1 cellular context compared by ENCODE assay signal in the genomic region with DNA sequence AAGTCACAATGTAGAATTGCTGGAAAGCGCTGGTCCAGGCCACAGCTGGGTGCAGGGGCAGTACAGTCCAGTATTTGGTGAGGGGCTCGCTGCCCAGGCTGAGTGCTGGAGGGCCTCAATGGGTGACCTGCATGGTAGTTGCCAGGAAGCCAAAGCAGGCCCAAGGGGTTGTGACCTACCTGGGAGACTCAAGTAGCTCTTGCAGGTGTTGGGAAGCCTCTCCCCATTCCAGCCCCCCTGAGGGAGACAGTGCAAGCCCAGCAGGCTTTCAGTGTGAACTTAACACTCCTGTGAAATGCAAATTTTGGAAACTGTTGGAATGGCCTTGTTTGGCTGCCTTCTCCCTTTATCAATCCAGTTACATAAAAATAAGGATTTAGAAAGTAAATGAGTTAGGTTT.
TF ChIP-seq lines count a peak whose summit lies in the region.

No MANE protein-coding gene starts in this region.

TF ChIP-seq in GM23338, 12 proteins besides CTCF, POLR2A, EP300 and RAD21 (continued from another document):
- TF ChIP-seq, protein P1, sequence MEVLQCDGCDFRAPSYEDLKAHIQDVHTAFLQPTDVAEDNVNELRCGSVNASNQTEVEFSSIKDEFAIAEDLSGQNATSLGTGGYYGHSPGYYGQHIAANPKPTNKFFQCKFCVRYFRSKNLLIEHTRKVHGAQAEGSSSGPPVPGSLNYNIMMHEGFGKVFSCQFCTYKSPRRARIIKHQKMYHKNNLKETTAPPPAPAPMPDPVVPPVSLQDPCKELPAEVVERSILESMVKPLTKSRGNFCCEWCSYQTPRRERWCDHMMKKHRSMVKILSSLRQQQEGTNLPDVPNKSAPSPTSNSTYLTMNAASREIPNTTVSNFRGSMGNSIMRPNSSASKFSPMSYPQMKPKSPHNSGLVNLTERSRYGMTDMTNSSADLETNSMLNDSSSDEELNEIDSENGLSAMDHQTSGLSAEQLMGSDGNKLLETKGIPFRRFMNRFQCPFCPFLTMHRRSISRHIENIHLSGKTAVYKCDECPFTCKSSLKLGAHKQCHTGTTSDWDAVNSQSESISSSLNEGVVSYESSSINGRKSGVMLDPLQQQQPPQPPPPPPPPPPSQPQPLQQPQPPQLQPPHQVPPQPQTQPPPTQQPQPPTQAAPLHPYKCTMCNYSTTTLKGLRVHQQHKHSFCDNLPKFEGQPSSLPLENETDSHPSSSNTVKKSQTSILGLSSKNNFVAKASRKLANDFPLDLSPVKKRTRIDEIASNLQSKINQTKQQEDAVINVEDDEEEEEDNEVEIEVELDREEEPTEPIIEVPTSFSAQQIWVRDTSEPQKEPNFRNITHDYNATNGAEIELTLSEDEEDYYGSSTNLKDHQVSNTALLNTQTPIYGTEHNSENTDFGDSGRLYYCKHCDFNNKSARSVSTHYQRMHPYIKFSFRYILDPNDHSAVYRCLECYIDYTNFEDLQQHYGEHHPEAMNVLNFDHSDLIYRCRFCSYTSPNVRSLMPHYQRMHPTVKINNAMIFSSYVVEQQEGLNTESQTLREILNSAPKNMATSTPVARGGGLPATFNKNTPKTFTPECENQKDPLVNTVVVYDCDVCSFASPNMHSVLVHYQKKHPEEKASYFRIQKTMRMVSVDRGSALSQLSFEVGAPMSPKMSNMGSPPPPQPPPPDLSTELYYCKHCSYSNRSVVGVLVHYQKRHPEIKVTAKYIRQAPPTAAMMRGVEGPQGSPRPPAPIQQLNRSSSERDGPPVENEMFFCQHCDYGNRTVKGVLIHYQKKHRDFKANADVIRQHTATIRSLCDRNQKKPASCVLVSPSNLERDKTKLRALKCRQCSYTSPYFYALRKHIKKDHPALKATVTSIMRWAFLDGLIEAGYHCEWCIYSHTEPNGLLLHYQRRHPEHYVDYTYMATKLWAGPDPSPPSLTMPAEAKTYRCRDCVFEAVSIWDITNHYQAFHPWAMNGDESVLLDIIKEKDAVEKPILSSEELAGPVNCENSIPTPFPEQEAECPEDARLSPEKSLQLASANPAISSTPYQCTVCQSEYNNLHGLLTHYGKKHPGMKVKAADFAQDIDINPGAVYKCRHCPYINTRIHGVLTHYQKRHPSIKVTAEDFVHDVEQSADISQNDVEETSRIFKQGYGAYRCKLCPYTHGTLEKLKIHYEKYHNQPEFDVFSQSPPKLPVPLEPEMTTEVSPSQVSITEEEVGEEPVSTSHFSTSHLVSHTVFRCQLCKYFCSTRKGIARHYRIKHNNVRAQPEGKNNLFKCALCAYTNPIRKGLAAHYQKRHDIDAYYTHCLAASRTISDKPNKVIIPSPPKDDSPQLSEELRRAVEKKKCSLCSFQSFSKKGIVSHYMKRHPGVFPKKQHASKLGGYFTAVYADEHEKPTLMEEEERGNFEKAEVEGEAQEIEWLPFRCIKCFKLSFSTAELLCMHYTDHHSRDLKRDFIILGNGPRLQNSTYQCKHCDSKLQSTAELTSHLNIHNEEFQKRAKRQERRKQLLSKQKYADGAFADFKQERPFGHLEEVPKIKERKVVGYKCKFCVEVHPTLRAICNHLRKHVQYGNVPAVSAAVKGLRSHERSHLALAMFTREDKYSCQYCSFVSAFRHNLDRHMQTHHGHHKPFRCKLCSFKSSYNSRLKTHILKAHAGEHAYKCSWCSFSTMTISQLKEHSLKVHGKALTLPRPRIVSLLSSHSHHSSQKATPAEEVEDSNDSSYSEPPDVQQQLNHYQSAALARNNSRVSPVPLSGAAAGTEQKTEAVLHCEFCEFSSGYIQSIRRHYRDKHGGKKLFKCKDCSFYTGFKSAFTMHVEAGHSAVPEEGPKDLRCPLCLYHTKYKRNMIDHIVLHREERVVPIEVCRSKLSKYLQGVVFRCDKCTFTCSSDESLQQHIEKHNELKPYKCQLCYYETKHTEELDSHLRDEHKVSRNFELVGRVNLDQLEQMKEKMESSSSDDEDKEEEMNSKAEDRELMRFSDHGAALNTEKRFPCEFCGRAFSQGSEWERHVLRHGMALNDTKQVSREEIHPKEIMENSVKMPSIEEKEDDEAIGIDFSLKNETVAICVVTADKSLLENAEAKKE (CRISPR knock-in tag; IDR thresholded peaks at IDR 0.05) = peak; percentile 94
- TF ChIP-seq POLR2AphosphoS5 (IDR thresholded peaks at IDR 0.05; ENCODE audit: low read depth) (no peak), EZH2 (IDR thresholded peaks at IDR 0.05; ENCODE audit: low read depth, unreplicated experiment) (no peak), ZNF331 (CRISPR knock-in tag; IDR thresholded peaks at IDR 0.05; ENCODE audit: low read depth) (no peak), ZNF114 (CRISPR knock-in tag; IDR thresholded peaks at IDR 0.05) (peak; percentile 92), CREB1 (CRISPR knock-in tag; IDR thresholded peaks at IDR 0.05; ENCODE audit: low read depth) (0 out of 2 replicates have a peak, but pooled peaks have one; percentile 22)
